ENCODE assay signal across 8 cellular contexts in the genomic region with DNA sequence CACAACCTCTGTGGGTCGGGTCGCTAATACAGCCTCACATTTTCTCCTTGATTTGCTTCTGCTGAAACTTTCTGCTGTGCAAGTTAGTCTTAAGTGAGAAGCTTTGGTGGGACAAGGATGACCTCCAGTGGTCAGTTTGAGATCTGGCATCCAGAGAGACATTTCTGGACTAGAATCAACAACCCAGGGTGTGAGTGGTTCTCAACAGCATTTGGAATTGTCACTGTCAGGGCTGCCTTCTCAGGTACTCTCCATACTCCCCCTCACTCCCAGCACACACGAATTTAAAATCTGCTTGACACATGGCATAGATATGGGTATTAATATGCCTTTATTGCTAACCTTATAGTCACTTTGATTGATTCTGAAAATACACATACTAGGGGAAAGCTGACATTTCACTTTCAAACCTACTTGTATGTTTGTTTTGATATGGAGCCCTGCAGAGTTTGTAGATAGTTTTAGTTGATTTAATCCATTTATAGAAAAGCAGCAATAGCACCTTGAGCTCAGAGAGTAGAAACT. TPM values are rescaled to one million over a fixed set of nuclear protein-coding genes. Genes with fewer than 3 reads are reported as not detected.
A peak's percentile ranks its signal among the peaks of the same experiment; 100 is the strongest.
DNase-seq lines count a peak whose midpoint lies in the region; ATAC-seq, FAIRE-seq and TF ChIP-seq lines count a peak whose summit lies in the region.

No MANE protein-coding gene starts in this region.

- intact Hi-C loops in transverse colon (cut with DNase I; ENCODE audit: low total_unique reads), result no loop called here

- peaks cover 16% of the 10 kb centered on the region for H3K9me3 ChIP-seq in BLaER1
- no peaks in the 10 kb centered on the region for H3K9me3 ChIP-seq in transverse colon

- H3K4me3 ChIP-seq in BLaER1 (no peak overlapping the region), transverse colon (no peak overlapping the region)

- in situ Hi-C loops in transverse colon (cut with MboI; ENCODE audit: low pct_ligation_motif_present in 1 of 4, low pct_unique_long_range_greater_than_20kb in 1 of 4, low sequenced_read_pairs in 3 of 4), result loop anchor here in 3 of 4 donors (25.0 kb wide), 2 partner anchors 249 to 1049 kb away; no protein-coding TSS in a partner anchor

- no peaks in the 10 kb centered on the region for H3K36me3 Mint-ChIP-seq in natural killer cell treated with Interleukin-12 subunit alpha and Interleukin-12 subunit beta and Interleukin-15 and Interleukin-18, amount 100 ng/mL, for 72 hours

- H3K4me1 Mint-ChIP-seq in natural killer cell treated with Interleukin-12 subunit alpha and Interleukin-12 subunit beta and Interleukin-15 and Interleukin-18, amount 100 ng/mL, for 72 hours (ENCODE audit: low read depth in 2 of 2), result no peaks in the 10 kb centered on the region

- no peak overlapping the region for H3K4me3 Mint-ChIP-seq in natural killer cell treated with Interleukin-12 subunit alpha and Interleukin-12 subunit beta and Interleukin-15 and Interleukin-18, amount 100 ng/mL, for 72 hours

- no peaks in the 10 kb centered on the region for H3K9me3 Mint-ChIP-seq in natural killer cell treated with Interleukin-12 subunit alpha and Interleukin-12 subunit beta and Interleukin-15 and Interleukin-18, amount 100 ng/mL, for 72 hours

- FAIRE-seq in HTR-8/SVneo (lab: Jason Lieb, UNC), result no peak

- TF ChIP-seq EP300 in transverse colon (IDR thresholded peaks at IDR 0.05; ENCODE audit: low read depth), result no peak

- H3K27me3 ChIP-seq in BLaER1, result no peaks in the 10 kb centered on the region
- peaks cover 4% of the 10 kb centered on the region for H3K27me3 ChIP-seq in transverse colon

- WGBS in transverse colon (ENCODE audit: low coverage in 1 of 2), 2 donors, result 0% methylated on average over 1 to 3 of the region's 3 CpGs

- peaks cover 22% of the 10 kb centered on the region; the same call in 1 of the 2 replicates for H3K36me3 ChIP-seq in BLaER1
- H3K36me3 ChIP-seq in transverse colon, result no peaks in the 10 kb centered on the region

- peaks cover 56% of the 10 kb centered on the region for H3K4me1 ChIP-seq in BLaER1
- peaks cover 0 to 4% (median 1%) of the 10 kb centered on the region in 4 donors for H3K4me1 ChIP-seq in transverse colon

- H3K4me2 ChIP-seq in BLaER1, result peak overlapping the region; percentile 59

- H4K20me1 ChIP-seq in BLaER1, result no peaks in the 10 kb centered on the region

- TF ChIP-seq CTCF in transverse colon (IDR thresholded peaks at IDR 0.05), result peak; percentile 58 to 76 (median 66)

- H3K9ac ChIP-seq in BLaER1, result peak overlapping the region; percentile 44; the same call in 1 of the 2 replicates

- H3K27ac Mint-ChIP-seq in natural killer cell treated with Interleukin-12 subunit alpha and Interleukin-12 subunit beta and Interleukin-15 and Interleukin-18, amount 100 ng/mL, for 72 hours, result no peak overlapping the region

- peaks cover 27 to 46% of the 10 kb centered on the region in 2 donors for H3K27me3 Mint-ChIP-seq in natural killer cell treated with Interleukin-12 subunit alpha and Interleukin-12 subunit beta and Interleukin-15 and Interleukin-18, amount 100 ng/mL, for 72 hours

- ATAC-seq in GM18907 (IDR thresholded peaks at IDR 0.05; ENCODE audit: unreplicated experiment), result peak; percentile 79
- peak; percentile 54 to 65 for ATAC-seq in natural killer cell treated with Interleukin-12 subunit alpha and Interleukin-12 subunit beta and Interleukin-15 and Interleukin-18, amount 100 ng/mL, for 72 hours

- H3K27ac ChIP-seq in BLaER1, result 0 out of 2 replicates have a peak overlapping the region, but pooled peaks have one; percentile 54
- no peak overlapping the region for H3K27ac ChIP-seq in transverse colon

- TF ChIP-seq POLR2A in transverse colon (IDR thresholded peaks at IDR 0.05), result no peak

- DNase-seq in HTR-8/SVneo (ENCODE audit: insufficient read length, low spot score) (peak; percentile 59), NOMO-1 treated with DMSO at 0.1 percent for 48 hours (lab: John Stamatoyannopoulos, UW; ENCODE audit: unreplicated experiment) (peak; percentile 79), activated T-cell treated with anti-CD3 and anti-CD28 coated beads for 24 hours (ENCODE audit: low read depth) (peak; percentile 9), fibroblast of gingiva (ENCODE audit: low read depth) (peak; percentile 68), transverse colon (peak; percentile 36)
- no peak for DNase-seq in natural killer cell treated with Interleukin-12 subunit alpha and Interleukin-12 subunit beta and Interleukin-15 and Interleukin-18, amount 100 ng/mL, for 72 hours (ENCODE audit: low spot score)

RNA-seq across cellular contexts. Expression of a gene that starts 13.2 kb away (rescaled TPM):
- total RNA-seq in natural killer cell treated with Interleukin-12 subunit alpha and Interleukin-12 subunit beta and Interleukin-15 and Interleukin-18, amount 100 ng/mL, for 72 hours, result not detected
- total RNA-seq in transverse colon, result not detected

RNA-seq across cellular contexts. Expression of a gene that starts 31.5 kb away (rescaled TPM):
- 10 to 100 TPM; 80.2 to 99.4 TPM for total RNA-seq in natural killer cell treated with Interleukin-12 subunit alpha and Interleukin-12 subunit beta and Interleukin-15 and Interleukin-18, amount 100 ng/mL, for 72 hours
- 10 to 100 TPM; 20.3 to 52.1 (median 30.9) TPM for total RNA-seq in transverse colon
